ENCODE assay signal across 23 cellular contexts in genomic region chr1:237760981-237761380, GRCh38.
DNase-seq lines count a peak whose midpoint lies in the region; ATAC-seq and TF ChIP-seq lines count a peak whose summit lies in the region.
"Had no signal": no experiment of that assay in that cellular context is flagged by ENCODE, and none has a peak within 500 bp of the region (broad histone marks: within the 10 kb centered on the region; RNA-seq: fewer than 3 reads in every experiment).

No MANE protein-coding gene starts in this region.

- no peak overlapping the region for H3K4me3 ChIP-seq in breast epithelium
- H3K4me3 ChIP-seq in RWPE2 (ENCODE audit: severe bottlenecking): no peak overlapping the region
- H3K4me3 ChIP-seq in hepatocyte: no peak overlapping the region
- H3K4me3 ChIP-seq: BLaER1 treated with 17β-estradiol and CSF1 and Interleukin-3, amounts not matched to agents 10 nM and 100 nM; GM23338; HAP-1; Peyer's patch had no signal

- H2AFZ ChIP-seq in hepatocyte: peak overlapping the region; percentile 12
- H2AFZ ChIP-seq: GM23338 had no signal

- TF ChIP-seq CTCF in MCF 10A (IDR thresholded peaks at IDR 0.05; ENCODE audit: unreplicated experiment): no peak
- no peak for TF ChIP-seq CTCF in breast epithelium (IDR thresholded peaks at IDR 0.05)
- no peak for TF ChIP-seq CTCF in RWPE2 (IDR thresholded peaks at IDR 0.05; ENCODE audit: poor library complexity, severe bottlenecking)
- TF ChIP-seq CTCF in hepatocyte (IDR thresholded peaks at IDR 0.05; ENCODE audit: poor library complexity): no peak
- no peak for TF ChIP-seq CTCF in WTC11 (IDR thresholded peaks at IDR 0.05)
- TF ChIP-seq CTCF in endothelial cell (IDR thresholded peaks at IDR 0.05; ENCODE audit: unreplicated experiment): no peak

- no peaks in the 10 kb centered on the region for H3K27me3 Mint-ChIP-seq in MCF 10A (ENCODE audit: insufficient read depth, unreplicated experiment)
- no peaks in the 10 kb centered on the region for H3K27me3 Mint-ChIP-seq in WTC11 (ENCODE audit: low read depth)
- no peaks in the 10 kb centered on the region for H3K27me3 Mint-ChIP-seq in endothelial cell (ENCODE audit: unreplicated experiment)
- H3K27me3 Mint-ChIP-seq: CD4-positive, alpha-beta memory T cell had no signal

- TF ChIP-seq POLR2A in breast epithelium (IDR thresholded peaks at IDR 0.05): no peak

- no peak overlapping the region for H3K27ac Mint-ChIP-seq in MCF 10A (ENCODE audit: low read depth, unreplicated experiment)
- H3K27ac Mint-ChIP-seq in WTC11: no peak overlapping the region; the same call in 1 of the 2 replicates
- H3K27ac Mint-ChIP-seq in endothelial cell (ENCODE audit: unreplicated experiment): no peak overlapping the region
- H3K27ac Mint-ChIP-seq: CD4-positive, alpha-beta memory T cell; GM23338 had no signal

- ATAC-seq in RWPE2 (ENCODE audit: low read depth) (no peak), WTC11 (no peak)
- ATAC-seq: GM23338 had no signal

- peak overlapping the region; percentile 13 for H3K4me2 ChIP-seq in hepatocyte
- H3K4me2 ChIP-seq: BLaER1 treated with 17β-estradiol and CSF1 and Interleukin-3, amounts not matched to agents 10 nM and 100 nM; GM23338 had no signal

- CTCF ChIA-PET in MCF 10A (lab: Yijun Ruan, JAX): interaction anchor here (0.6 to 3.6 kb wide), 9 partner anchors 39 to 1170 kb away, joined by 3 to 12 read pairs (median 4); no protein-coding TSS in a partner anchor
- CTCF ChIA-PET in WTC11 (lab: Charles Lee): no interaction called here

- H3K4me3 Mint-ChIP-seq in MCF 10A (ENCODE audit: unreplicated experiment) (no peak overlapping the region), WTC11 (no peak overlapping the region), endothelial cell (ENCODE audit: unreplicated experiment) (no peak overlapping the region)
- H3K4me3 Mint-ChIP-seq: CD4-positive, alpha-beta memory T cell; GM23338 had no signal

- H3K36me3 Mint-ChIP-seq in MCF 10A (ENCODE audit: insufficient read depth, unreplicated experiment): peaks cover 4% of the 10 kb centered on the region
- H3K36me3 Mint-ChIP-seq in WTC11: no peaks in the 10 kb centered on the region
- no peaks in the 10 kb centered on the region for H3K36me3 Mint-ChIP-seq in endothelial cell (ENCODE audit: low read depth, unreplicated experiment)
- H3K36me3 Mint-ChIP-seq: CD4-positive, alpha-beta memory T cell had no signal

- intact Hi-C loops in MCF 10A (cut with micrococcal nuclease): no loop called here
- intact Hi-C loops in breast epithelium (cut with DNase I; ENCODE audit: low total_unique reads): no loop called here

- H3K4me1 Mint-ChIP-seq in MCF 10A (ENCODE audit: insufficient read depth, unreplicated experiment): peaks cover 22% of the 10 kb centered on the region
- peaks cover 6% of the 10 kb centered on the region for H3K4me1 Mint-ChIP-seq in WTC11
- H3K4me1 Mint-ChIP-seq in endothelial cell (ENCODE audit: unreplicated experiment): no peaks in the 10 kb centered on the region
- H3K4me1 Mint-ChIP-seq: CD4-positive, alpha-beta memory T cell had no signal

- POLR2A ChIA-PET in MCF 10A (lab: Yijun Ruan, JAX): interaction anchor here (0.9 to 1.5 kb wide), 4 partner anchors 10 to 38 kb away, joined by 3 to 6 read pairs (median 4); no protein-coding TSS in a partner anchor
- POLR2A ChIA-PET in WTC11 (lab: Charles Lee): no interaction called here

- H4K20me1 ChIP-seq in hepatocyte (ENCODE audit: insufficient read depth, poor library complexity, severe bottlenecking): no peaks in the 10 kb centered on the region
- H4K20me1 ChIP-seq: BLaER1 treated with 17β-estradiol and CSF1 and Interleukin-3, amounts not matched to agents 10 nM and 100 nM had no signal

- H3K9me3 Mint-ChIP-seq in MCF 10A (ENCODE audit: unreplicated experiment) (no peaks in the 10 kb centered on the region), WTC11 (no peaks in the 10 kb centered on the region), endothelial cell (ENCODE audit: unreplicated experiment) (no peaks in the 10 kb centered on the region)
- H3K9me3 Mint-ChIP-seq: GM23338 had no signal

- no peaks in the 10 kb centered on the region for H3K4me1 ChIP-seq in breast epithelium
- peaks cover 11% of the 10 kb centered on the region for H3K4me1 ChIP-seq in RWPE2 (ENCODE audit: insufficient read depth, poor library complexity, severe bottlenecking)
- peaks cover 4% of the 10 kb centered on the region for H3K4me1 ChIP-seq in hepatocyte (ENCODE audit: insufficient read depth)
- H3K4me1 ChIP-seq: BLaER1 treated with 17β-estradiol and CSF1 and Interleukin-3, amounts not matched to agents 10 nM and 100 nM; HAP-1; Peyer's patch had no signal

- H3K9me3 ChIP-seq in breast epithelium: no peaks in the 10 kb centered on the region
- no peaks in the 10 kb centered on the region for H3K9me3 ChIP-seq in RWPE2 (ENCODE audit: severe bottlenecking)
- no peaks in the 10 kb centered on the region for H3K9me3 ChIP-seq in hepatocyte (ENCODE audit: low read depth)
- H3K9me3 ChIP-seq: BLaER1 treated with 17β-estradiol and CSF1 and Interleukin-3, amounts not matched to agents 10 nM and 100 nM; HAP-1; Peyer's patch had no signal

- WGBS in hepatocyte (ENCODE audit: low lambda C conversion rate, missing lambda C conversion rate): 44% methylated on average over 4 of the region's 4 CpGs

- no peaks in the 10 kb centered on the region for H3K27me3 ChIP-seq in breast epithelium
- no peaks in the 10 kb centered on the region for H3K27me3 ChIP-seq in RWPE2 (ENCODE audit: insufficient read depth, poor library complexity, severe bottlenecking)
- no peaks in the 10 kb centered on the region for H3K27me3 ChIP-seq in hepatocyte
- H3K27me3 ChIP-seq: BLaER1 treated with 17β-estradiol and CSF1 and Interleukin-3, amounts not matched to agents 10 nM and 100 nM; Peyer's patch had no signal

- DNase-seq in MCF 10A (ENCODE audit: unreplicated experiment): peak; percentile 58
- DNase-seq in breast epithelium (ENCODE audit: low spot score in 2 of 2): no peak
- DNase-seq in Caki2 (ENCODE audit: low read depth): peak; percentile 49
- DNase-seq in RWPE2 (ENCODE audit: low spot score): no peak
- peak; percentile 18 for DNase-seq in hepatocyte (ENCODE audit: low spot score)
- DNase-seq in WTC11 (ENCODE audit: low spot score): no peak
- no peak for DNase-seq in SKM-1 (lab: John Stamatoyannopoulos, UW; ENCODE audit: unreplicated experiment)
- no peak for DNase-seq in endothelial cell (ENCODE audit: low spot score)
- DNase-seq: CD4-positive, alpha-beta memory T cell; DMS53; GDM1; KG1; NCI-H1105; NCI-H146; NCI-H2029; NCI-H524 treated with DMSO at 0.1 percent for 48 hours; Peyer's patch; SHP77 had no signal

- no TSS peak for BruUV-seq in MCF 10A (replicated peaks; lab: Mats Ljungman, UMichigan)

- H3K27ac ChIP-seq in breast epithelium: no peak overlapping the region
- peak overlapping the region; percentile 55 for H3K27ac ChIP-seq in RWPE2 (ENCODE audit: poor library complexity, severe bottlenecking)
- H3K27ac ChIP-seq in hepatocyte: peak overlapping the region; percentile 61
- H3K27ac ChIP-seq: 22Rv1; BLaER1 treated with 17β-estradiol and CSF1 and Interleukin-3, amounts not matched to agents 10 nM and 100 nM; HL-60; Peyer's patch had no signal

- H3K36me3 ChIP-seq in breast epithelium (no peaks in the 10 kb centered on the region), RWPE2 (ENCODE audit: low read depth) (no peaks in the 10 kb centered on the region), hepatocyte (replicated peaks; ENCODE audit: insufficient read depth, low read depth) (no peaks in the 10 kb centered on the region)
- H3K36me3 ChIP-seq: BLaER1 treated with 17β-estradiol and CSF1 and Interleukin-3, amounts not matched to agents 10 nM and 100 nM; HAP-1; Peyer's patch had no signal

- no peaks in the 10 kb centered on the region for H3K9me2 ChIP-seq in hepatocyte (replicated peaks; ENCODE audit: insufficient read depth)

- no peaks in the 10 kb centered on the region for H3K79me2 ChIP-seq in hepatocyte

- in situ Hi-C loops in Caki2 (cut with HindIII; ENCODE audit: low pct_unique_long_range_greater_than_20kb, low sequenced_read_pairs): no loop called here

TF ChIP-seq in WTC11, 78 proteins besides CTCF, POLR2A, EP300 and RAD21:
- TF ChIP-seq HMGA2 (CRISPR knock-in tag; IDR thresholded peaks at IDR 0.05) (no peak), CBFB (CRISPR knock-in tag; IDR thresholded peaks at IDR 0.05; ENCODE audit: low read depth) (no peak), ELF4 (CRISPR knock-in tag; IDR thresholded peaks at IDR 0.05; ENCODE audit: low read depth) (no peak), NR3C1 (CRISPR knock-in tag; conservative IDR thresholded peaks at IDR 0.05; ENCODE audit: low read depth) (no peak), ZNF416 (CRISPR knock-in tag; IDR thresholded peaks at IDR 0.05) (no peak)

Comparison
In these comparisons a context has a peak if more than half of its experiments do, and no peak if none do; other contexts are left out.
1. DNase-seq: peak in MCF 10A (single experiment), Caki2 (single experiment) and hepatocyte (single experiment); none in breast epithelium (0 of 2), RWPE2 (single experiment), WTC11 (single experiment), SKM-1 (single experiment) and endothelial cell (single experiment).
2. H3K27ac ChIP-seq: peak in RWPE2 (single experiment) and hepatocyte (single experiment); none in breast epithelium (0 of 2).